In genomic region chr11:95547186-95547585, GRCh38 we compare ENCODE assay signal across 33 cellular contexts.
"Had no signal": no experiment of that assay in that cellular context is flagged by ENCODE, and none has a peak within 500 bp of the region (broad histone marks: within the 10 kb centered on the region; RNA-seq: fewer than 3 reads in every experiment).

No MANE protein-coding gene starts in this region.

- H3K4me1 ChIP-seq: adrenal gland, body of pancreas, colonic mucosa, lower lobe of right lung, uterus had no signal

- H3K27ac ChIP-seq: adrenal gland, body of pancreas, colonic mucosa, lower lobe of right lung, neutrophil, ovary, uterus, WERI-Rb-1 had no signal

- H3K4me1 Mint-ChIP-seq: activated T-helper 17 cell treated with anti-CD3 and anti-CD28 coated beads, Interleukin-2, amount 50 U/mL, for 72 hours had no signal

- H3K9me3 ChIP-seq: adrenal gland, body of pancreas, colonic mucosa, heart right ventricle, lower lobe of right lung, neutrophil, ovary, uterus had no signal

- H3K4me3 Mint-ChIP-seq: activated CD4-positive, alpha-beta memory T cell treated with anti-CD3 and anti-CD28 coated beads for 36 hours; activated T-helper 17 cell treated with anti-CD3 and anti-CD28 coated beads, Interleukin-2, amount 50 U/mL, for 72 hours; natural killer cell treated with Interleukin-12 subunit alpha and Interleukin-12 subunit beta and Interleukin-15 and Interleukin-18, amount 100 ng/mL, for 72 hours; stimulated activated memory B cell treated with anti-CD40 and anti-IgM and Interleukin-4, amounts not matched to agents 10 μg/mL and 1 μg/mL and 100 μg/mL, for 72 hours; stimulated activated naive CD8-positive, alpha-beta T cell treated with anti-CD3 and anti-CD28 coated beads, Interleukin-15, amount 100 ng/mL, for 72 hours; type B pancreatic cell had no signal

- H3K4me2 ChIP-seq: smooth muscle cell had no signal

- H3K4me3 ChIP-seq: adrenal gland, body of pancreas, colonic mucosa, heart right ventricle, lower lobe of right lung, ovary, smooth muscle cell, uterus had no signal

- ATAC-seq: activated CD4-positive, CD25-positive, alpha-beta regulatory T cell treated with anti-CD3 and anti-CD28 coated beads, Interleukin-2, amount 50 U/mL, for 24 hours; activated T-helper 17 cell treated with anti-CD3 and anti-CD28 coated beads, Interleukin-2, amount 50 U/mL, for 72 hours; body of pancreas; lower lobe of right lung; natural killer cell treated with Interleukin-12 subunit alpha and Interleukin-12 subunit beta and Interleukin-15 and Interleukin-18, amount 100 ng/mL, for 72 hours; stimulated activated memory B cell treated with anti-CD40 and anti-IgM and Interleukin-4, amounts not matched to agents 10 μg/mL and 1 μg/mL and 100 μg/mL, for 72 hours; stimulated activated naive CD8-positive, alpha-beta T cell treated with anti-CD3 and anti-CD28 coated beads, Interleukin-15, amount 100 ng/mL, for 72 hours had no signal

- DNase-seq: activated CD4-positive, alpha-beta memory T cell treated with anti-CD3 and anti-CD28 coated beads for 36 hours; activated CD4-positive, alpha-beta T cell treated with anti-CD3 and anti-CD28 coated beads for 48 hours; activated CD8-positive, alpha-beta memory T cell treated with anti-CD3 and anti-CD28 coated beads, Interleukin-2, amount 50 U/mL, for 4 hours; activated gamma-delta T cell treated with Interleukin-2 at 50 U/mL for 16 hours; activated T-cell treated with anti-CD3 and anti-CD28 coated beads, Interleukin-2, amount 50 U/mL, for 1 hour; adrenal gland; aorta; body of pancreas; cerebellar nuclear complex; colonic mucosa; effector CD8-positive, alpha-beta T cell; erythroblast; lower lobe of right lung; mesenchymal stem cell; ovary; retina; stimulated activated CD4-positive, alpha-beta T cell treated with anti-CD3 and anti-CD28 coated beads, Interleukin-1b, Interleukin-23, amount 100 ng/mL, for 48 hours; stimulated activated CD4-positive, alpha-beta T cell treated with anti-CD3 and anti-CD28 coated beads, Interleukin-4, amount 100 ng/mL, for 4 hours; stimulated activated CD8-positive, alpha-beta memory T cell treated with anti-CD3 and anti-CD28 coated beads, Interleukin-4, amount 100 ng/mL, for 48 hours; stimulated activated naive CD8-positive, alpha-beta T cell treated with anti-CD3 and anti-CD28 coated beads, Interleukin-15, amount 100 ng/mL, for 72 hours; substantia nigra; uterus; WERI-Rb-1 had no signal

- H3K27ac Mint-ChIP-seq: activated CD4-positive, alpha-beta memory T cell treated with anti-CD3 and anti-CD28 coated beads for 36 hours; activated T-helper 17 cell treated with anti-CD3 and anti-CD28 coated beads, Interleukin-2, amount 50 U/mL, for 72 hours; natural killer cell treated with Interleukin-12 subunit alpha and Interleukin-12 subunit beta and Interleukin-15 and Interleukin-18, amount 100 ng/mL, for 72 hours; progenitor cell of endocrine pancreas; stimulated activated memory B cell treated with anti-CD40 and anti-IgM and Interleukin-4, amounts not matched to agents 10 μg/mL and 1 μg/mL and 100 μg/mL, for 72 hours; stimulated activated naive CD8-positive, alpha-beta T cell treated with anti-CD3 and anti-CD28 coated beads, Interleukin-15, amount 100 ng/mL, for 72 hours; type B pancreatic cell had no signal

- H3K36me3 ChIP-seq: adrenal gland, colonic mucosa, heart right ventricle, lower lobe of right lung, neutrophil, ovary, uterus, WERI-Rb-1 had no signal

- H3K27me3 Mint-ChIP-seq: activated CD4-positive, alpha-beta memory T cell treated with anti-CD3 and anti-CD28 coated beads for 36 hours; activated naive CD4-positive, alpha-beta T cell treated with anti-CD3 and anti-CD28 coated beads, Interleukin-2, amount 50 U/mL, for 24 hours; activated T-helper 17 cell treated with anti-CD3 and anti-CD28 coated beads, Interleukin-2, amount 50 U/mL, for 72 hours; stimulated activated memory B cell treated with anti-CD40 and anti-IgM and Interleukin-4, amounts not matched to agents 10 μg/mL and 1 μg/mL and 100 μg/mL, for 72 hours; stimulated activated naive CD8-positive, alpha-beta T cell treated with anti-CD3 and anti-CD28 coated beads, Interleukin-15, amount 100 ng/mL, for 72 hours had no signal

- H3K27me3 ChIP-seq: adrenal gland, body of pancreas, colonic mucosa, heart right ventricle, neutrophil, ovary, uterus had no signal

- H3K36me3 Mint-ChIP-seq: activated CD4-positive, alpha-beta memory T cell treated with anti-CD3 and anti-CD28 coated beads for 36 hours; natural killer cell treated with Interleukin-12 subunit alpha and Interleukin-12 subunit beta and Interleukin-15 and Interleukin-18, amount 100 ng/mL, for 72 hours; stimulated activated memory B cell treated with anti-CD40 and anti-IgM and Interleukin-4, amounts not matched to agents 10 μg/mL and 1 μg/mL and 100 μg/mL, for 72 hours; type B pancreatic cell had no signal

- H3K9me3 Mint-ChIP-seq: activated CD4-positive, alpha-beta memory T cell treated with anti-CD3 and anti-CD28 coated beads for 36 hours; activated naive CD4-positive, alpha-beta T cell treated with anti-CD3 and anti-CD28 coated beads, Interleukin-2, amount 50 U/mL, for 24 hours; activated T-helper 17 cell treated with anti-CD3 and anti-CD28 coated beads, Interleukin-2, amount 50 U/mL, for 72 hours; natural killer cell treated with Interleukin-12 subunit alpha and Interleukin-12 subunit beta and Interleukin-15 and Interleukin-18, amount 100 ng/mL, for 72 hours; stimulated activated memory B cell treated with anti-CD40 and anti-IgM and Interleukin-4, amounts not matched to agents 10 μg/mL and 1 μg/mL and 100 μg/mL, for 72 hours; type B pancreatic cell had no signal
